Comparison of ENCODE assay signal across 17 cellular contexts in genomic region chr12:45331552-45331951, GRCh38.
"Had no signal": no experiment of that assay in that cellular context is flagged by ENCODE, and none has a peak within 500 bp of the region (broad histone marks: within the 10 kb centered on the region; RNA-seq: fewer than 3 reads in every experiment).

No MANE protein-coding gene starts in this region.

- ATAC-seq: activated CD8-positive, alpha-beta T cell treated with anti-CD3 and anti-CD28 coated beads for 36 hours; activated T-cell treated with anti-CD3 and anti-CD28 coated beads, Interleukin-2, amount 50 U/mL, for 72 hours; natural killer cell treated with Interleukin-12 subunit alpha and Interleukin-12 subunit beta and Interleukin-15 and Interleukin-18, amount 100 ng/mL, for 72 hours; right lobe of liver; stimulated activated effector memory CD8-positive, alpha-beta T cell treated with anti-CD3 and anti-CD28 coated beads, Interleukin-12 subunit alpha, Interleukin-12 subunit beta, amount 100 ng/mL, for 72 hours had no signal

- DNase-seq: activated CD4-positive, alpha-beta T cell treated with anti-CD3 and anti-CD28 coated beads for 1 hour; activated CD8-positive, alpha-beta memory T cell treated with anti-CD3 and anti-CD28 coated beads, Interleukin-2, amount 50 U/mL, for 4 hours; activated CD8-positive, alpha-beta T cell treated with anti-CD3 and anti-CD28 coated beads for 36 hours; activated gamma-delta T cell treated with Interleukin-2 at 50 U/mL for 16 hours; activated naive CD8-positive, alpha-beta T cell treated with anti-CD3 and anti-CD28 coated beads for 36 hours; activated T-cell treated with anti-CD3 and anti-CD28 coated beads, Interleukin-2, amount 50 U/mL, for 72 hours; aorta; esophagus squamous epithelium; foreskin melanocyte; head of caudate nucleus; left ventricle myocardium inferior; occipital lobe; right lobe of liver; thyroid gland; uterus had no signal
